In the genomic region with DNA sequence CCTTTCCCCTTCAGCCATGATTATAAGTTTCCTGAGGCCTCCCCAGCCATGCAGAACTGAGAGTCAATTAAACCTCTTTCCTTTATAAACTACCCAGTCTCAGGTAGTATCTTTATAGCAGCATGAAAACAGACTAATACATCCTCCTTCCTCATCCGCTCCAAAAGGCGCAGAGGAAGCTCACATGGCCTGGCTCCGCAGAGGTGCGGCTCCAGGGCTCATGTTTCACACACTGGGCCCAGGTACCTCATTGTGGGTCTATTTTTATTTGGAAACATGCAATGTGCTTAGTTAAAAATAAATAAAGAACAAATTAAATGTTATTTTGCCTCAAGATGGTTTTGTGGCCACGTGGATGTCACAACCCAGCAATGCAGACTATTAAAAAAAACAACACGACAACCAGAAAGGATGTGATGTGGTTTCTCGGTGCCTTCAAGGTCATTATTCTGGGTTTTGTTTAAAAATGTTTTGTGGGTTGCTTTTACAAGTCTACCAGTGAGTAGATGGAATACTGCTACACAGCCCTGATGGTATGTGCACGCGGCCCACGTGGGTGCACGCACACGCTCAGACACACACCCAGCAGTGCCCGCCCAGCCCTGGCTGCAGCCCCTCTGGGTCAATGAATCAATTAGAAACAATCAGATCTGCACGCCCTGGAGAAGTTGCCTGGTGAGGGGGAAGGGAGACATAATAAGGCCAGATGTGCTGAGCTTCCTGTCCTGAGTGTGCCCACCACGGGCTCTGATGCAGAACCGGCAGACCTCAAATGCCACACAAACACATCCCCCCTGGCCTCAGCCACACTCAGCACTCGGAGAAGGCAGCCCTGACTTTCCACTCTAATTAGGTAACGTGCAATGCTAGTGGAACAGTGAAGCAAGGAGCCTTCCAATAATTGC, we compare ENCODE assay signal across 10 cellular contexts.
DNase-seq lines count a peak whose midpoint lies in the region; ATAC-seq and TF ChIP-seq lines count a peak whose summit lies in the region.
"Had no signal": no experiment of that assay in that cellular context is flagged by ENCODE, and none has a peak within 500 bp of the region (broad histone marks: within the 10 kb centered on the region; RNA-seq: fewer than 3 reads in every experiment).

No MANE protein-coding gene starts in this region.

- H3K27me3 Mint-ChIP-seq in nephron progenitor cell (ENCODE audit: low read depth, poor library complexity): peaks cover 11% of the 10 kb centered on the region

- peaks cover 52% of the 10 kb centered on the region for H3K4me1 Mint-ChIP-seq in nephron progenitor cell

- ATAC-seq in HG03175 (IDR thresholded peaks at IDR 0.05; ENCODE audit: unreplicated experiment): peak; percentile 54

- peak overlapping the region; percentile 44 for H3K4me3 Mint-ChIP-seq in nephron progenitor cell

- H3K27ac Mint-ChIP-seq in nephron progenitor cell: peak overlapping the region; percentile 87

- in situ Hi-C loops in astrocyte of the cerebellum (cut with HindIII; ENCODE audit: low sequenced_read_pairs): no loop called here

- no peak overlapping the region for H3K4me3 ChIP-seq in GM12865 (ENCODE audit: low read depth, low read length)
- no peak overlapping the region for H3K4me3 ChIP-seq in astrocyte of the cerebellum (ENCODE audit: low read depth, low read length)

- H3K36me3 Mint-ChIP-seq in nephron progenitor cell (ENCODE audit: low read depth): peaks cover 14% of the 10 kb centered on the region

- no peak for TF ChIP-seq CTCF in GM12865 (IDR thresholded peaks at IDR 0.05; ENCODE audit: insufficient read depth, low read depth, low read length, missing control alignments)
- TF ChIP-seq CTCF in astrocyte of the cerebellum (IDR thresholded peaks at IDR 0.05; ENCODE audit: low read depth, low read length, missing control alignments): no peak
- no peak for TF ChIP-seq CTCF in nephron progenitor cell (IDR thresholded peaks at IDR 0.05)

- DNase-seq in GM12865 (ENCODE audit: low read depth) (peak; percentile 42), astrocyte of the cerebellum (ENCODE audit: low read depth) (peak; percentile 27), nephron progenitor cell (peak; percentile 9), HPDE6-E6E7 (ENCODE audit: extremely low spot score) (no peak), GM19238 (ENCODE audit: insufficient read length, low spot score) (no peak), DMS153 (lab: John Stamatoyannopoulos, UW) (no peak)
- DNase-seq in activated CD4-positive, CD25-positive, alpha-beta regulatory T cell treated with anti-CD3 and anti-CD28 coated beads, Interleukin-2, amount 50 U/mL, for 72 hours: no peak
- DNase-seq: DMS79 treated with DMSO at 0.1 percent for 48 hours, NCI-H2081 treated with DMSO at 0.1 percent for 48 hours had no signal

- peaks cover 33% of the 10 kb centered on the region for H3K9me3 Mint-ChIP-seq in nephron progenitor cell

Comparison
In these comparisons a context has a peak if more than half of its experiments do, and no peak if none do; other contexts are left out.
1. DNase-seq: peak in GM12865 (single experiment), astrocyte of the cerebellum (single experiment) and nephron progenitor cell (single experiment); none in HPDE6-E6E7 (single experiment), activated CD4-positive, CD25-positive, alpha-beta regulatory T cell treated with anti-CD3 and anti-CD28 coated beads, Interleukin-2, amount 50 U/mL, for 72 hours (single experiment), GM19238 (single experiment) and DMS153 (single experiment).